In genomic region chr7:136267822-136268221, GRCh38 we compare ENCODE assay signal across 34 cellular contexts.
"Had no signal": no experiment of that assay in that cellular context is flagged by ENCODE, and none has a peak within 500 bp of the region (broad histone marks: within the 10 kb centered on the region; RNA-seq: fewer than 3 reads in every experiment).

No MANE protein-coding gene starts in this region.

- H3K4me3 ChIP-seq: MG63 had no signal

- H3K36me3 ChIP-seq: MG63 had no signal

- H3K27me3 ChIP-seq: MG63 had no signal

- DNase-seq: Karpas-422, Kasumi-1, MG63, MM.1S, MV-4-11, NCI-H1048, NCI-H1092, NCI-H1092 treated with DMSO at 0.1 percent for 48 hours, NCI-H1105, NCI-H1105 treated with DMSO at 0.1 percent for 48 hours, NCI-H1417, NCI-H1417 treated with DMSO at 0.1 percent for 48 hours, NCI-H1436, NCI-H1436 treated with DMSO at 0.1 percent for 48 hours, NCI-H146, NCI-H1694, NCI-H1694 treated with DMSO at 0.1 percent for 48 hours, NCI-H187, NCI-H187 treated with DMSO at 0.1 percent for 48 hours, NCI-H1930, NCI-H2029, NCI-H2029 treated with DMSO at 0.1 percent for 48 hours, NCI-H2081, NCI-H2081 treated with DMSO at 0.1 percent for 48 hours, NCI-H2107, NCI-H2171, NCI-H2171 treated with DMSO at 0.1 percent for 48 hours, NCI-H2227 treated with DMSO at 0.1 percent for 48 hours, NCI-H226, NCI-H345, NCI-H446, NCI-H446 treated with DMSO at 0.1 percent for 48 hours, NCI-H510A, NCI-H510A treated with DMSO at 0.1 percent for 48 hours had no signal

- H3K9me3 ChIP-seq: MG63 had no signal
